8 cellular contexts compared by ENCODE assay signal in genomic region chr7:5701085-5701914, GRCh38.
A peak's percentile ranks its signal among the peaks of the same experiment; 100 is the strongest.
DNase-seq lines count a peak whose midpoint lies in the region; ATAC-seq and TF ChIP-seq lines count a peak whose summit lies in the region.

No MANE protein-coding gene starts in this region.

- H3K9me3 ChIP-seq in cardiac muscle cell (ENCODE audit: low read depth) (no peaks in the 10 kb centered on the region), mucosa of descending colon (no peaks in the 10 kb centered on the region)

- no peaks in the 10 kb centered on the region for H3K27me3 Mint-ChIP-seq in activated T-helper 17 cell treated with anti-CD3 and anti-CD28 coated beads, Interleukin-2, amount 50 U/mL, for 72 hours

- H3K9me3 Mint-ChIP-seq in activated T-helper 17 cell treated with anti-CD3 and anti-CD28 coated beads, Interleukin-2, amount 50 U/mL, for 72 hours = no peaks in the 10 kb centered on the region

- intact Hi-C loops in Right ventricle myocardium superior (cut with DNase I) = loop anchor here (5.0 kb wide), 2 partner anchors 34 to 209 kb away; no protein-coding TSS in a partner anchor
- intact Hi-C loops in mucosa of descending colon (cut with DNase I, micrococcal nuclease) = loop anchor here (10.0 kb wide), 1 partner anchor 206 kb away; no protein-coding TSS in a partner anchor

- H3K27ac Mint-ChIP-seq in activated T-helper 17 cell treated with anti-CD3 and anti-CD28 coated beads, Interleukin-2, amount 50 U/mL, for 72 hours = peak overlapping the region; percentile 90

- no peak for TF ChIP-seq CTCF in cardiac muscle cell (IDR thresholded peaks at IDR 0.05; ENCODE audit: low read depth, low read length)
- TF ChIP-seq CTCF in mucosa of descending colon (IDR thresholded peaks at IDR 0.05) = no peak

- peak overlapping the region; percentile 61 for H3K4me3 Mint-ChIP-seq in activated T-helper 17 cell treated with anti-CD3 and anti-CD28 coated beads, Interleukin-2, amount 50 U/mL, for 72 hours

- H3K36me3 ChIP-seq in cardiac muscle cell (peaks cover 2% of the 10 kb centered on the region), mucosa of descending colon (ENCODE audit: low read depth) (no peaks in the 10 kb centered on the region)

- peaks cover 48% of the 10 kb centered on the region for H3K4me1 Mint-ChIP-seq in activated T-helper 17 cell treated with anti-CD3 and anti-CD28 coated beads, Interleukin-2, amount 50 U/mL, for 72 hours

- H3K36me3 Mint-ChIP-seq in activated T-helper 17 cell treated with anti-CD3 and anti-CD28 coated beads, Interleukin-2, amount 50 U/mL, for 72 hours (ENCODE audit: low read depth) = peaks cover 85% of the 10 kb centered on the region

- H3K27me3 ChIP-seq in cardiac muscle cell = no peaks in the 10 kb centered on the region

- H3K4me1 ChIP-seq in cardiac muscle cell (ENCODE audit: low read depth) = peaks cover 76% of the 10 kb centered on the region
- peaks cover 5% of the 10 kb centered on the region for H3K4me1 ChIP-seq in mucosa of descending colon (ENCODE audit: low read depth)

- H3K4me3 ChIP-seq in cardiac muscle cell (no peak overlapping the region), mucosa of descending colon (no peak overlapping the region)

- DNase-seq in cardiac muscle cell (ENCODE audit: low read depth in 1 of 2, low spot score in 1 of 2) (no peak), Right ventricle myocardium superior (no peak), mucosa of descending colon (no peak), substantia nigra (lab: John Stamatoyannopoulos, UW) (peak in 2 of 49 donors; percentile 18 to 25), HUDEP-2 (lab: John Stamatoyannopoulos, UW; ENCODE audit: unreplicated experiment in 76 of 76) (no peak), NCI-H1048 (lab: John Stamatoyannopoulos, UW) (no peak)

- H3K27ac ChIP-seq in cardiac muscle cell (peak overlapping the region; percentile 100), substantia nigra (ENCODE audit: low read depth, low read length, poor library complexity, severe bottlenecking) (peak overlapping the region; percentile 79)

- no peak for ATAC-seq in Right ventricle myocardium superior (ENCODE audit: poor library complexity)
- ATAC-seq in activated T-helper 17 cell treated with anti-CD3 and anti-CD28 coated beads, Interleukin-2, amount 50 U/mL, for 72 hours (replicated peaks) = peak; percentile 68
- peak; percentile 6 for ATAC-seq in mucosa of descending colon
- no peak for ATAC-seq in GM18873 (IDR thresholded peaks at IDR 0.05; ENCODE audit: low FRiP score, unreplicated experiment)

Comparison
In these comparisons a context has a peak if more than half of its experiments do, and no peak if none do; other contexts are left out.
1. ATAC-seq: peak in activated T-helper 17 cell treated with anti-CD3 and anti-CD28 coated beads, Interleukin-2, amount 50 U/mL, for 72 hours (single experiment) and mucosa of descending colon (single experiment); none in Right ventricle myocardium superior (single experiment) and GM18873 (single experiment).